Comparison of ENCODE assay signal across 1 cellular context in genomic region chr6:35051393-35051792, GRCh38.
TF ChIP-seq lines count a peak whose summit lies in the region.

No MANE protein-coding gene starts in this region.

TF ChIP-seq in HepG2, 621 proteins besides CTCF, POLR2A, EP300 and RAD21 (continued from another document):
- TF ChIP-seq TEAD2 (CRISPR knock-in tag; IDR thresholded peaks at IDR 0.05) (no peak), NFE2L1 (CRISPR knock-in tag; IDR thresholded peaks at IDR 0.05; ENCODE audit: borderline replicate concordance) (no peak), ZNF691 (CRISPR knock-in tag; IDR thresholded peaks at IDR 0.05; ENCODE audit: borderline replicate concordance, low read depth) (no peak), ZNF335 (CRISPR knock-in tag; IDR thresholded peaks at IDR 0.05) (no peak), ZNF788 (CRISPR knock-in tag; IDR thresholded peaks at IDR 0.05; ENCODE audit: borderline replicate concordance) (no peak), ZUFSP (CRISPR knock-in tag; IDR thresholded peaks at IDR 0.05; ENCODE audit: borderline replicate concordance) (no peak), ZNF256 (CRISPR knock-in tag; conservative IDR thresholded peaks at IDR 0.05) (no peak)
TF ChIP-seq in HepG2: peak in this region for 0.
